Comparison of ENCODE assay signal across 17 cellular contexts in genomic region chr1:184215274-184215925, GRCh38.
DNase-seq lines count a peak whose midpoint lies in the region; ATAC-seq, FAIRE-seq and TF ChIP-seq lines count a peak whose summit lies in the region.
"Had no signal": no experiment of that assay in that cellular context is flagged by ENCODE, and none has a peak within 500 bp of the region (broad histone marks: within the 10 kb centered on the region; RNA-seq: fewer than 3 reads in every experiment).

No MANE protein-coding gene starts in this region.

- no peak overlapping the region for H2BK12ac ChIP-seq in neuronal stem cell (ENCODE audit: low read length)

- H3K4ac ChIP-seq in neuronal stem cell (ENCODE audit: low read length) = no peak overlapping the region

- no peaks in the 10 kb centered on the region; a peak in 1 of 4 replicates for H3K27me3 ChIP-seq in GM12878 (replicated peaks in 1 of 2; ENCODE audit: control insufficient read depth in 2 of 2, insufficient read depth in 2 of 2, low read length in 1 of 2)
- peaks cover 0 to 5% (median 0%) of the 10 kb centered on the region in 3 experiments for H3K27me3 ChIP-seq in neuronal stem cell (ENCODE audit: control insufficient read depth in 3 of 3, insufficient read depth in 3 of 3, low read depth in 1 of 3, low read length in 3 of 3)
- H3K27me3 ChIP-seq in WERI-Rb-1 (ENCODE audit: insufficient read depth, low read depth, severe bottlenecking) = no peaks in the 10 kb centered on the region
- H3K27me3 ChIP-seq in thyroid gland = no peaks in the 10 kb centered on the region

- H3K4me3 ChIP-seq in GM12878 (no peak overlapping the region), neuronal stem cell (ENCODE audit: low read length in 2 of 2) (no peak overlapping the region), WERI-Rb-1 (ENCODE audit: low read depth, low read length) (no peak overlapping the region), thyroid gland (replicated peaks in 1 of 3) (no peak overlapping the region)
- H3K4me3 ChIP-seq: HAP-1 had no signal

- CTCF ChIA-PET in GM12878 (lab: Yijun Ruan, JAX) (no interaction called here), GM10248 (lab: Yijun Ruan, JAX) (interaction anchor here (1.1 to 2.0 kb wide), 2 partner anchors 10 to 150 kb away, joined by 3 to 9 read pairs; no protein-coding TSS in a partner anchor)

- no peak overlapping the region for H4K91ac ChIP-seq in neuronal stem cell (ENCODE audit: low read depth, low read length, poor library complexity)

- H3K9ac ChIP-seq in GM12878 (ENCODE audit: control insufficient read depth, insufficient read depth, low read length) = no peak overlapping the region
- no peak overlapping the region for H3K9ac ChIP-seq in neuronal stem cell (ENCODE audit: low read depth, low read length, poor library complexity)

- H3K79me2 ChIP-seq in GM12878 (ENCODE audit: control insufficient read depth, insufficient read depth, low read length) = no peaks in the 10 kb centered on the region

- no peak overlapping the region for H3K23ac ChIP-seq in neuronal stem cell (ENCODE audit: low read depth, low read length, poor library complexity)

- H3K4me1 ChIP-seq in GM12878 (ENCODE audit: control insufficient read depth, insufficient read depth, low read length) = peaks cover 6% of the 10 kb centered on the region
- peaks cover 0 to 8% of the 10 kb centered on the region in 2 donors for H3K4me1 ChIP-seq in neuronal stem cell (ENCODE audit: control insufficient read depth in 2 of 2, insufficient read depth in 1 of 2, low read depth in 1 of 2, low read length in 2 of 2)
- peaks cover 0 to 6% of the 10 kb centered on the region in 2 donors for H3K4me1 ChIP-seq in thyroid gland
- H3K4me1 ChIP-seq: HAP-1 had no signal

- 4% methylated on average over 6 of the region's 6 CpGs for WGBS in GM12878 (ENCODE audit: insufficient coverage, insufficient replicate concordance, low lambda C conversion rate, missing lambda C conversion rate)
- WGBS in neuronal stem cell (ENCODE audit: extremely low coverage in 2 of 2, insufficient read length in 2 of 2, insufficient replicate concordance in 1 of 2), 2 donors = no CpG with 5 or more reads among the region's 6 CpGs
- WGBS in thyroid gland, 2 donors = 60 to 67% methylated on average over 6 of the region's 6 CpGs

- no peak overlapping the region for H2BK5ac ChIP-seq in neuronal stem cell (ENCODE audit: low read length)

- TF ChIP-seq CTCF in GM12878 (IDR thresholded peaks at IDR 0.05 in 2 of 3, conservative IDR thresholded peaks at IDR 0.05 in 1 of 3; ENCODE audit: control insufficient read depth in 2 of 3, extremely low read depth in 1 of 3, insufficient read depth in 1 of 3, low read depth in 3 of 3, low read length in 3 of 3) (no peak), WERI-Rb-1 (IDR thresholded peaks at IDR 0.05; ENCODE audit: low read depth, low read length) (no peak), thyroid gland (IDR thresholded peaks at IDR 0.05) (no peak), GM10248 (IDR thresholded peaks at IDR 0.05; ENCODE audit: control extremely low read depth, extremely low read depth, low read depth, missing control alignments) (no peak)

- H3K18ac ChIP-seq in neuronal stem cell (ENCODE audit: low read length) = peak overlapping the region; percentile 21

- no peak overlapping the region for H2BK120ac ChIP-seq in neuronal stem cell (ENCODE audit: low read depth, low read length)

- TF ChIP-seq EP300 in GM12878 (IDR thresholded peaks at IDR 0.05; ENCODE audit: borderline replicate concordance in 1 of 2, control insufficient read depth in 1 of 2, low read depth in 2 of 2, low read length in 2 of 2) = no peak

- H4K8ac ChIP-seq in neuronal stem cell (ENCODE audit: low read depth, low read length) = no peak overlapping the region

- no peak for TF ChIP-seq POLR2A in GM12878 (IDR thresholded peaks at IDR 0.05; ENCODE audit: low read depth, low read length)
- TF ChIP-seq POLR2A in thyroid gland (IDR thresholded peaks at IDR 0.05) = no peak

- H3K27ac ChIP-seq in GM12878 (ENCODE audit: control insufficient read depth, insufficient read depth) (no peak overlapping the region), neuronal stem cell (replicated peaks; ENCODE audit: low read length) (no peak overlapping the region), WERI-Rb-1 (no peak overlapping the region), thyroid gland (no peak overlapping the region)
- H3K27ac ChIP-seq: 22Rv1 had no signal

- peak; percentile 44 for ATAC-seq in GM12878

- H3K9me3 ChIP-seq in GM12878 (replicated peaks; ENCODE audit: control insufficient read depth, insufficient read depth, low read length) = no peaks in the 10 kb centered on the region
- H3K9me3 ChIP-seq in neuronal stem cell (replicated peaks in 1 of 2; ENCODE audit: control insufficient read depth in 2 of 2, insufficient read depth in 1 of 2, low read depth in 1 of 2, low read length in 2 of 2) = no peaks in the 10 kb centered on the region
- no peaks in the 10 kb centered on the region for H3K9me3 ChIP-seq in WERI-Rb-1 (ENCODE audit: severe bottlenecking)
- no peaks in the 10 kb centered on the region for H3K9me3 ChIP-seq in thyroid gland
- H3K9me3 ChIP-seq: HAP-1 had no signal

- intact Hi-C loops in GM12878 (cut with micrococcal nuclease; ENCODE audit: unreplicated experiment) (no loop called here), thyroid gland (cut with DNase I) (no loop called here)

- H2AFZ ChIP-seq in GM12878 (ENCODE audit: control insufficient read depth, low read depth, low read length) (no peak overlapping the region), neuronal stem cell (ENCODE audit: low read length) (no peak overlapping the region)

- H3K36me3 ChIP-seq in GM12878 (ENCODE audit: control insufficient read depth in 2 of 2, insufficient read depth in 2 of 2, low read length in 1 of 2) (no peaks in the 10 kb centered on the region), neuronal stem cell (replicated peaks in 1 of 2; ENCODE audit: control insufficient read depth in 2 of 2, insufficient read depth in 2 of 2, low read length in 2 of 2) (no peaks in the 10 kb centered on the region), WERI-Rb-1 (no peaks in the 10 kb centered on the region), thyroid gland (no peaks in the 10 kb centered on the region)
- H3K36me3 ChIP-seq: HAP-1 had no signal

- RAD21 ChIA-PET in GM12878 (lab: Charles Lee; ENCODE audit: unreplicated experiment) = interaction anchor here (1.0 kb wide), 1 partner anchor 51 kb away, joined by 3 read pairs; no protein-coding TSS in a partner anchor

- no peak for FAIRE-seq in GM12878 (lab: Jason Lieb, UNC)
- FAIRE-seq: GM19239 had no signal

- POLR2A ChIA-PET in GM12878 (lab: Charles Lee) = no interaction called here
- POLR2A ChIA-PET in GM10248 (lab: Yijun Ruan, JAX) = no interaction called here

- TF ChIP-seq RAD21 in GM12878 (IDR thresholded peaks at IDR 0.05; ENCODE audit: insufficient read depth, low read depth, low read length) = no peak

- BruUV-seq in GM12878 (replicated peaks; lab: Mats Ljungman, UMichigan) = no TSS peak

- DNase-seq in NCI-H1092 treated with DMSO at 0.1 percent for 48 hours (lab: John Stamatoyannopoulos, UW) = peak; percentile 45
- no peak for DNase-seq in NCI-H1092 (lab: John Stamatoyannopoulos, UW)
- DNase-seq in NCI-H510A (lab: John Stamatoyannopoulos, UW) = peak; percentile 32
- DNase-seq in GM12878 (ENCODE audit: low read depth, low spot score) = no peak
- no peak for DNase-seq in neuronal stem cell (ENCODE audit: low spot score)
- no peak for DNase-seq in WERI-Rb-1
- DNase-seq in thyroid gland = no peak
- DNase-seq in GM10248 (ENCODE audit: extremely low spot score) = no peak
- DNase-seq: C1 segment of cervical spinal cord, DMS79, Kasumi-1, NCI-H1694, NCI-H2171 treated with DMSO at 0.1 percent for 48 hours, NCI-H524 had no signal

- H3K4me2 ChIP-seq in GM12878 (ENCODE audit: control insufficient read depth, insufficient read depth) (no peak overlapping the region), neuronal stem cell (ENCODE audit: insufficient read depth, low read length, poor library complexity, severe bottlenecking) (no peak overlapping the region)

- H2BK15ac ChIP-seq in neuronal stem cell (ENCODE audit: low read length) = no peak overlapping the region

- in situ Hi-C loops in GM12878 (cut with MboI) = no loop called here

- no peaks in the 10 kb centered on the region for H3K79me1 ChIP-seq in neuronal stem cell (ENCODE audit: low read depth, low read length)

- no peak overlapping the region for H3K14ac ChIP-seq in neuronal stem cell (ENCODE audit: low read length)

- H2AK5ac ChIP-seq in neuronal stem cell (ENCODE audit: low read depth, low read length) = no peak overlapping the region

- SMC1A ChIA-PET in GM12878 (lab: Charles Lee; ENCODE audit: uncharacterized antibody, unreplicated experiment) = interaction anchor here (0.8 to 1.2 kb wide), 2 partner anchors 10 to 15 kb away, joined by 3 read pairs; no protein-coding TSS in a partner anchor

- no peaks in the 10 kb centered on the region for H4K20me1 ChIP-seq in GM12878 (ENCODE audit: control insufficient read depth, insufficient read depth)

TF ChIP-seq in GM12878, 131 proteins besides CTCF, POLR2A, EP300 and RAD21 (continues in another document):
- TF ChIP-seq CBX3 (IDR thresholded peaks at IDR 0.05; ENCODE audit: borderline replicate concordance, low read depth) (no peak), ZSCAN29 (IDR thresholded peaks at IDR 0.05) (no peak), IRF5 (IDR thresholded peaks at IDR 0.05; ENCODE audit: borderline replicate concordance) (no peak), SPI1 (IDR thresholded peaks at IDR 0.05; ENCODE audit: borderline replicate concordance, insufficient read depth, low read depth, low read length) (no peak)

Comparison
In these comparisons a context has a peak if more than half of its experiments do, and no peak if none do; other contexts are left out.
1. DNase-seq: peak in NCI-H1092 treated with DMSO at 0.1 percent for 48 hours (single experiment) and NCI-H510A (single experiment); none in NCI-H1092 (single experiment), GM12878 (single experiment), neuronal stem cell (single experiment), WERI-Rb-1 (single experiment), thyroid gland (0 of 2) and GM10248 (single experiment).